Comparison of ENCODE assay signal across 1 cellular context in genomic region chr14:50447491-50447890, GRCh38.
TF ChIP-seq lines count a peak whose summit lies in the region.

No MANE protein-coding gene starts in this region.

TF ChIP-seq in A549, 52 proteins besides CTCF, POLR2A, EP300 and RAD21 (continued from another document):
- TF ChIP-seq REST (IDR thresholded peaks at IDR 0.05) (no peak), JUNB (IDR thresholded peaks at IDR 0.05) (peak; percentile 62), CHD2 (IDR thresholded peaks at IDR 0.05; ENCODE audit: low read length, partially characterized antibody) (no peak), FOSL2 (IDR thresholded peaks at IDR 0.05) (no peak), FOSL2 (CRISPR knock-in tag; IDR thresholded peaks at IDR 0.05) (peak; percentile 85)
